1 cellular context compared by ENCODE assay signal in genomic region chr16:28869201-28869600, GRCh38.
TF ChIP-seq lines count a peak whose summit lies in the region.

No MANE protein-coding gene starts in this region.

TF ChIP-seq in K562, 482 proteins besides CTCF, POLR2A, EP300 and RAD21:
- 0 out of 2 replicates have a peak, but pooled peaks have one; percentile 29 for TF ChIP-seq RBFOX2 (IDR thresholded peaks at IDR 0.05; ENCODE audit: low read depth, low read length)
- no peak for TF ChIP-seq KDM2B (CRISPR knock-in tag; IDR thresholded peaks at IDR 0.05)
- no peak for TF ChIP-seq SMAD2 (IDR thresholded peaks at IDR 0.05; ENCODE audit: low read depth, low read length)
- TF ChIP-seq PHB2 (IDR thresholded peaks at IDR 0.05; ENCODE audit: low read depth): no peak
- no peak for TF ChIP-seq HIVEP1 (CRISPR knock-in tag; IDR thresholded peaks at IDR 0.05)
TF ChIP-seq in K562: peak in this region for 1.
